ENCODE assay signal across 24 cellular contexts in the genomic region with DNA sequence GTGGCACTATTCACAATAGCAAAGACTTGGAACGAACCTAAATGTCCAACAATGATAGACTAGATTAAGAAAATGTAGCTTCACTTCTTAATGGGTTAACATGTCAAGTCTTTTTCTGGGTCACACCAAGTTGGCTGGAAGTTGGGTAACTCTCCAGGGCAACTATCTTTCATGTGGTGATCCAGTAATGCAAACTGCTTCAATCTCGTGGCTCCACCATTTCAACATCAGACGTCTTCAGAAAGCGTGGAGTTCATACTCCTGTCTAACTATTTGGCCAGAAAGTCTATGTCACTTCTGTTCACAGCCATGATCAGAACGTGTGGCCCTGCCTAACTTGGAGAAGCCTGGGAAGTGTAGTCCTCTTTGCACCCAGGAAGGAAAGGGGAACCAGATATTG.
"Had no signal": no experiment of that assay in that cellular context is flagged by ENCODE, and none has a peak within 500 bp of the region (broad histone marks: within the 10 kb centered on the region; RNA-seq: fewer than 3 reads in every experiment).

No MANE protein-coding gene starts in this region.

- H2AFZ ChIP-seq: parathyroid adenoma had no signal

- H3K4me1 ChIP-seq: parathyroid adenoma, sigmoid colon, testis had no signal

- H3K27me3 ChIP-seq: dorsolateral prefrontal cortex, sigmoid colon, spleen, testis, tibial artery had no signal

- H3K9me3 Mint-ChIP-seq: immature natural killer cell, natural killer cell had no signal

- H3K9ac ChIP-seq: parathyroid adenoma had no signal

- H3K4me3 ChIP-seq: dorsolateral prefrontal cortex, lower lobe of right lung, sigmoid colon, spleen, testis, tibial artery had no signal

- H3K36me3 Mint-ChIP-seq: immature natural killer cell; natural killer cell; stimulated activated memory B cell treated with anti-CD40 and anti-IgM and Interleukin-4, amounts not matched to agents 10 μg/mL and 1 μg/mL and 100 μg/mL, for 72 hours had no signal

- DNase-seq: cerebellar nuclear complex; dorsolateral prefrontal cortex; effector CD4-positive, alpha-beta T cell; hypothalamus; immature natural killer cell; left ventricle myocardium superior; lower lobe of right lung; natural killer cell; occipital lobe; right cardiac atrium; sigmoid colon; spleen; stimulated activated CD4-positive, alpha-beta T cell treated with anti-CD3 and anti-CD28 coated beads, Interleukin-4, amount 100 ng/mL, for 4 hours; stimulated activated naive CD8-positive, alpha-beta T cell treated with anti-CD3 and anti-CD28 coated beads, Interleukin-15, Interleukin-2, amounts not matched to agents 100 U/mL and 50 U/mL, for 24 hours; substantia nigra; testis; tibial artery had no signal

- H3K36me3 ChIP-seq: lower lobe of right lung, sigmoid colon, spleen, tibial artery had no signal

- H3K27me3 Mint-ChIP-seq: progenitor cell of endocrine pancreas; stimulated activated memory B cell treated with anti-CD40 and anti-IgM and Interleukin-4, amounts not matched to agents 10 μg/mL and 1 μg/mL and 100 μg/mL, for 72 hours had no signal

- FAIRE-seq: colon, frontal cortex, keratinocyte had no signal

- H3K9me3 ChIP-seq: lower lobe of right lung, sigmoid colon, spleen, testis, tibial artery had no signal

- H3K27ac ChIP-seq: dorsolateral prefrontal cortex, lower lobe of right lung, parathyroid adenoma, sigmoid colon, spleen, testis, tibial artery had no signal

- H3K27ac Mint-ChIP-seq: immature natural killer cell; natural killer cell; progenitor cell of endocrine pancreas; stimulated activated memory B cell treated with anti-CD40 and anti-IgM and Interleukin-4, amounts not matched to agents 10 μg/mL and 1 μg/mL and 100 μg/mL, for 72 hours; type B pancreatic cell had no signal

- H3K4me3 Mint-ChIP-seq: immature natural killer cell; natural killer cell; stimulated activated memory B cell treated with anti-CD40 and anti-IgM and Interleukin-4, amounts not matched to agents 10 μg/mL and 1 μg/mL and 100 μg/mL, for 72 hours; type B pancreatic cell had no signal

- H3K79me2 ChIP-seq: parathyroid adenoma had no signal
